ENCODE assay signal across 1 cellular context in genomic region chr9:16252631-16253030, GRCh38.
TF ChIP-seq lines count a peak whose summit lies in the region.

No MANE protein-coding gene starts in this region.

TF ChIP-seq in GM23338, 12 proteins besides CTCF, POLR2A, EP300 and RAD21 (continued from another document):
- no peak for TF ChIP-seq ZNF462 (CRISPR knock-in tag; IDR thresholded peaks at IDR 0.05)
- TF ChIP-seq STAT1 (IDR thresholded peaks at IDR 0.05; ENCODE audit: unreplicated experiment): no peak
- TF ChIP-seq NANOG (IDR thresholded peaks at IDR 0.05; ENCODE audit: borderline replicate concordance): no peak
- no peak for TF ChIP-seq EZH2 (IDR thresholded peaks at IDR 0.05; ENCODE audit: low read depth, unreplicated experiment)
- TF ChIP-seq ZNF331 (CRISPR knock-in tag; IDR thresholded peaks at IDR 0.05; ENCODE audit: low read depth): no peak
- no peak for TF ChIP-seq POLR2AphosphoS5 (IDR thresholded peaks at IDR 0.05; ENCODE audit: low read depth)
- no peak for TF ChIP-seq REST (IDR thresholded peaks at IDR 0.05; ENCODE audit: unreplicated experiment)
- no peak for TF ChIP-seq CREB1 (CRISPR knock-in tag; IDR thresholded peaks at IDR 0.05; ENCODE audit: low read depth)
- no peak for TF ChIP-seq EZH2phosphoT487 (IDR thresholded peaks at IDR 0.05; ENCODE audit: unreplicated experiment)
- TF ChIP-seq ETS1 (IDR thresholded peaks at IDR 0.05): no peak
